ENCODE assay signal across 23 cellular contexts in the genomic region with DNA sequence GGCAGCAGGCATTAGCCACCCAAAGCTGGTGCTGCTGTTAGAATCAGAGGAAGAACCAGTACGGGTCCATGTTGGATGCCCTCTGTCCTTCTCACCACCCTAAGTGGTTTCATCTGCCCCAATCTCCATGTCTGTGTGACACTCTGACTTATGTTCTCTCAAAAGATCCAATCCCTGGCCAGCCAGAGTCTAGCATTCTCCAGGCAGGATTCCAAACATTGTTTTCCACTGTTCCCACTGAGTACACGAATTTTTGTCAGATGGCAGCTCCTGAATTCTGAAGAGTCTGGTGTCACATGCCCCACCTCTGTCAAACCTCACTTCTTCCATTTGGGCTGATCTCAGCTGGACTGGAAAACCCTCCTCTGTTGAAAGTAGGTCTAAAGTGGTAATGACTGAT.
"Had no signal": no experiment of that assay in that cellular context is flagged by ENCODE, and none has a peak within 500 bp of the region (broad histone marks: within the 10 kb centered on the region; RNA-seq: fewer than 3 reads in every experiment).

No MANE protein-coding gene starts in this region.

- H3K27me3 ChIP-seq: brain microvascular endothelial cell had no signal

- H3K27ac ChIP-seq: brain microvascular endothelial cell, WERI-Rb-1 had no signal

- ATAC-seq: activated CD4-positive, alpha-beta T cell treated with anti-CD3 and anti-CD28 coated beads for 36 hours; activated T-helper 17 cell treated with anti-CD3 and anti-CD28 coated beads, Interleukin-2, amount 50 U/mL, for 72 hours; PC-3 had no signal

- DNase-seq: activated CD4-positive, alpha-beta memory T cell treated with anti-CD3 and anti-CD28 coated beads, Interleukin-2, amount 10 ng/mL, durations not matched to agents 7 days and 5 days; activated CD4-positive, alpha-beta T cell treated with anti-CD3 and anti-CD28 coated beads for 36 hours; activated CD4-positive, alpha-beta T cell treated with anti-CD3 and anti-CD28 coated beads, Interleukin-2, amount 50 U/mL, for 1 hour; activated gamma-delta T cell; activated naive CD4-positive, alpha-beta T cell treated with anti-CD3 and anti-CD28 coated beads for 36 hours; activated T-cell treated with anti-CD3 and anti-CD28 coated beads for 4 hours; activated T-cell treated with anti-CD3 and anti-CD28 coated beads, Interleukin-2, amount 50 U/mL, for 48 hours; amygdala; brain microvascular endothelial cell; caudate nucleus; KG1; NCI-H1048; NCI-H146; NCI-H187 treated with DMSO at 0.1 percent for 48 hours; NCI-H2081 treated with DMSO at 0.1 percent for 48 hours; NCI-H345; NCI-H510A treated with DMSO at 0.1 percent for 48 hours; NCI-H69; PC-3; SIG-M5; T-helper 1 cell; WERI-Rb-1 had no signal

- H3K36me3 ChIP-seq: brain microvascular endothelial cell, WERI-Rb-1 had no signal
